Comparison of ENCODE assay signal across 21 cellular contexts in the genomic region with DNA sequence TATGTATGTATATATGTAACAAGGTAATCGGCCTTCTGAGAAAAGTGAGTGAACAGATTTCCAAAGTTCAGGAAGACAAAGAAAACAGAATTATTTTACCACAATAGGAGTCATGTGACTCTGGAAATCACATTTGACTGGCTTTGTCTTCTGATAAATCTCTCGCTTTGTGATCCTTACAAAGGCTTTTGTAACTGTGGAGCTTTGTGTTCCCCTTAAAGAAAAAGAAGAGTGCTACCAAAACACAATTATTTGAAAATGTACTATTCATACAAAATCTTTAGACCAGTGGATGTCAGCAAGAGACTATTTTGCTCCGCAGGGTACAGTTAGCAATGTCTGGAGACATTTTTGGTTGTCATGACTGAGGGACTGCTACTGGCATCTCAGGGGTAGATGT.
DNase-seq lines count a peak whose midpoint lies in the region; TF ChIP-seq lines count a peak whose summit lies in the region.
"Had no signal": no experiment of that assay in that cellular context is flagged by ENCODE, and none has a peak within 500 bp of the region (broad histone marks: within the 10 kb centered on the region; RNA-seq: fewer than 3 reads in every experiment).

No MANE protein-coding gene starts in this region.

- no peak overlapping the region for H3K9ac ChIP-seq in SK-N-MC (ENCODE audit: insufficient read length)
- H3K9ac ChIP-seq: GM23248 had no signal

- H3K27ac ChIP-seq in SK-N-MC (peak overlapping the region; percentile 60; the same call in 1 of the 2 replicates), dorsolateral prefrontal cortex (peak overlapping the region in 58 of 59 donors; percentile 6 to 94 (median 82)), layer of hippocampus (ENCODE audit: low read depth, low read length) (peak overlapping the region; percentile 80), breast epithelium (no peak overlapping the region)
- H3K27ac ChIP-seq: GM23248, RWPE1 had no signal

- H3K4me3 ChIP-seq in SK-N-MC = no peak overlapping the region
- peak overlapping the region in 1 of 59 donors; percentile 4 for H3K4me3 ChIP-seq in dorsolateral prefrontal cortex
- no peak overlapping the region for H3K4me3 ChIP-seq in breast epithelium
- H3K4me3 ChIP-seq: GM23248, MG63 had no signal

- H3K9me3 ChIP-seq in SK-N-MC (ENCODE audit: low read depth, low read length) (no peaks in the 10 kb centered on the region), breast epithelium (peaks cover 0 to 6% of the 10 kb centered on the region in 2 donors)
- H3K9me3 ChIP-seq: MG63 had no signal

- no peak for TF ChIP-seq POLR2A in breast epithelium (IDR thresholded peaks at IDR 0.05)

- H3K27me3 ChIP-seq in dorsolateral prefrontal cortex (no peaks in the 10 kb centered on the region), layer of hippocampus (ENCODE audit: control insufficient read depth, insufficient read depth, low read length) (no peaks in the 10 kb centered on the region), breast epithelium (no peaks in the 10 kb centered on the region)
- H3K27me3 ChIP-seq: MG63 had no signal

- TF ChIP-seq CTCF in dorsolateral prefrontal cortex (IDR thresholded peaks at IDR 0.05 in 54 of 56, conservative IDR thresholded peaks at IDR 0.05 in 2 of 56; ENCODE audit: low read depth in 1 of 56, partially characterized antibody in 56 of 56) (peak in 35 of 56 donors; percentile 12 to 70 (median 31)), breast epithelium (IDR thresholded peaks at IDR 0.05) (no peak)

- DNase-seq in SK-N-MC (ENCODE audit: low read depth, low spot score) (no peak), dorsolateral prefrontal cortex (no peak), pons (ENCODE audit: low spot score) (peak; percentile 77), breast epithelium (ENCODE audit: low spot score in 2 of 2) (no peak), islet precursor cell (no peak), NCI-H524 (lab: John Stamatoyannopoulos, UW) (no peak)
- DNase-seq in stimulated activated CD4-positive, alpha-beta T cell treated with anti-CD3 and anti-CD28 coated beads, Interleukin-15, amount 100 ng/mL, for 24 hours = no peak
- DNase-seq: 8988T, ACHN, DMS153, H7, KG1, NCI-H1105 treated with DMSO at 0.1 percent for 48 hours, NCI-H2029, NCI-H446, NCI-H526, SHP77 had no signal

- H3K4me1 ChIP-seq in breast epithelium = no peaks in the 10 kb centered on the region

- H3K36me3 ChIP-seq in SK-N-MC (ENCODE audit: insufficient read depth, low read length) = peaks cover 6% of the 10 kb centered on the region; the same call in 1 of the 2 replicates
- H3K36me3 ChIP-seq in breast epithelium = no peaks in the 10 kb centered on the region
- H3K36me3 ChIP-seq: MG63 had no signal

- intact Hi-C loops in dorsolateral prefrontal cortex (cut with DNase I) (no loop called here), breast epithelium (cut with DNase I; ENCODE audit: low total_unique reads) (no loop called here)

Comparison
In these comparisons a context has a peak if more than half of its experiments do, and no peak if none do; other contexts are left out.
1. H3K27ac ChIP-seq: peak in SK-N-MC (single experiment), dorsolateral prefrontal cortex (58 of 59) and layer of hippocampus (single experiment); none in breast epithelium (0 of 2).
2. CTCF ChIP-seq: peak in dorsolateral prefrontal cortex (35 of 56); none in breast epithelium (0 of 3).